2 cellular contexts compared by ENCODE assay signal in the genomic region with DNA sequence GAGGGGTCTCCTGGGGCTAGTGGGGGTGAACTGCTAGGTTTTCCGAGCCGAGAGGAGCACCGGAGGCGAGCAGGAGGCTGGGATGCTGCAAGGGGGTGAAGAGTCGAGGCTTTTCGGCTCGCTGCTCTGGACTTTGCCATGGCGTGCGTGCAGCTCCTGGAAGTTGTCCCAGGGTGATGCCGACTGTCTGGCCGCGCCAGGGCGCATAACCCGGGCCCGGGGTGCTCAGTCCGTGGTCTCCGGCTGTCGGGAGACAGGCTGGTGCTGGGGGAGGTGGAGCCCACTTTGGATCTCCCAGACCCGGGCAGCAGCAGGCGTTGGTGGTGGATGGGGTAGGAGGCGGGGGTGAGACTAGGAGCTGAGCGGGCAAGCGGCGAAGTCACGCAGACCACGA.
TF ChIP-seq lines count a peak whose summit lies in the region.

No MANE protein-coding gene starts in this region.

TF ChIP-seq in GM23338, 12 proteins besides CTCF, POLR2A, EP300 and RAD21 (continues in another document):
- TF ChIP-seq, protein P1, sequence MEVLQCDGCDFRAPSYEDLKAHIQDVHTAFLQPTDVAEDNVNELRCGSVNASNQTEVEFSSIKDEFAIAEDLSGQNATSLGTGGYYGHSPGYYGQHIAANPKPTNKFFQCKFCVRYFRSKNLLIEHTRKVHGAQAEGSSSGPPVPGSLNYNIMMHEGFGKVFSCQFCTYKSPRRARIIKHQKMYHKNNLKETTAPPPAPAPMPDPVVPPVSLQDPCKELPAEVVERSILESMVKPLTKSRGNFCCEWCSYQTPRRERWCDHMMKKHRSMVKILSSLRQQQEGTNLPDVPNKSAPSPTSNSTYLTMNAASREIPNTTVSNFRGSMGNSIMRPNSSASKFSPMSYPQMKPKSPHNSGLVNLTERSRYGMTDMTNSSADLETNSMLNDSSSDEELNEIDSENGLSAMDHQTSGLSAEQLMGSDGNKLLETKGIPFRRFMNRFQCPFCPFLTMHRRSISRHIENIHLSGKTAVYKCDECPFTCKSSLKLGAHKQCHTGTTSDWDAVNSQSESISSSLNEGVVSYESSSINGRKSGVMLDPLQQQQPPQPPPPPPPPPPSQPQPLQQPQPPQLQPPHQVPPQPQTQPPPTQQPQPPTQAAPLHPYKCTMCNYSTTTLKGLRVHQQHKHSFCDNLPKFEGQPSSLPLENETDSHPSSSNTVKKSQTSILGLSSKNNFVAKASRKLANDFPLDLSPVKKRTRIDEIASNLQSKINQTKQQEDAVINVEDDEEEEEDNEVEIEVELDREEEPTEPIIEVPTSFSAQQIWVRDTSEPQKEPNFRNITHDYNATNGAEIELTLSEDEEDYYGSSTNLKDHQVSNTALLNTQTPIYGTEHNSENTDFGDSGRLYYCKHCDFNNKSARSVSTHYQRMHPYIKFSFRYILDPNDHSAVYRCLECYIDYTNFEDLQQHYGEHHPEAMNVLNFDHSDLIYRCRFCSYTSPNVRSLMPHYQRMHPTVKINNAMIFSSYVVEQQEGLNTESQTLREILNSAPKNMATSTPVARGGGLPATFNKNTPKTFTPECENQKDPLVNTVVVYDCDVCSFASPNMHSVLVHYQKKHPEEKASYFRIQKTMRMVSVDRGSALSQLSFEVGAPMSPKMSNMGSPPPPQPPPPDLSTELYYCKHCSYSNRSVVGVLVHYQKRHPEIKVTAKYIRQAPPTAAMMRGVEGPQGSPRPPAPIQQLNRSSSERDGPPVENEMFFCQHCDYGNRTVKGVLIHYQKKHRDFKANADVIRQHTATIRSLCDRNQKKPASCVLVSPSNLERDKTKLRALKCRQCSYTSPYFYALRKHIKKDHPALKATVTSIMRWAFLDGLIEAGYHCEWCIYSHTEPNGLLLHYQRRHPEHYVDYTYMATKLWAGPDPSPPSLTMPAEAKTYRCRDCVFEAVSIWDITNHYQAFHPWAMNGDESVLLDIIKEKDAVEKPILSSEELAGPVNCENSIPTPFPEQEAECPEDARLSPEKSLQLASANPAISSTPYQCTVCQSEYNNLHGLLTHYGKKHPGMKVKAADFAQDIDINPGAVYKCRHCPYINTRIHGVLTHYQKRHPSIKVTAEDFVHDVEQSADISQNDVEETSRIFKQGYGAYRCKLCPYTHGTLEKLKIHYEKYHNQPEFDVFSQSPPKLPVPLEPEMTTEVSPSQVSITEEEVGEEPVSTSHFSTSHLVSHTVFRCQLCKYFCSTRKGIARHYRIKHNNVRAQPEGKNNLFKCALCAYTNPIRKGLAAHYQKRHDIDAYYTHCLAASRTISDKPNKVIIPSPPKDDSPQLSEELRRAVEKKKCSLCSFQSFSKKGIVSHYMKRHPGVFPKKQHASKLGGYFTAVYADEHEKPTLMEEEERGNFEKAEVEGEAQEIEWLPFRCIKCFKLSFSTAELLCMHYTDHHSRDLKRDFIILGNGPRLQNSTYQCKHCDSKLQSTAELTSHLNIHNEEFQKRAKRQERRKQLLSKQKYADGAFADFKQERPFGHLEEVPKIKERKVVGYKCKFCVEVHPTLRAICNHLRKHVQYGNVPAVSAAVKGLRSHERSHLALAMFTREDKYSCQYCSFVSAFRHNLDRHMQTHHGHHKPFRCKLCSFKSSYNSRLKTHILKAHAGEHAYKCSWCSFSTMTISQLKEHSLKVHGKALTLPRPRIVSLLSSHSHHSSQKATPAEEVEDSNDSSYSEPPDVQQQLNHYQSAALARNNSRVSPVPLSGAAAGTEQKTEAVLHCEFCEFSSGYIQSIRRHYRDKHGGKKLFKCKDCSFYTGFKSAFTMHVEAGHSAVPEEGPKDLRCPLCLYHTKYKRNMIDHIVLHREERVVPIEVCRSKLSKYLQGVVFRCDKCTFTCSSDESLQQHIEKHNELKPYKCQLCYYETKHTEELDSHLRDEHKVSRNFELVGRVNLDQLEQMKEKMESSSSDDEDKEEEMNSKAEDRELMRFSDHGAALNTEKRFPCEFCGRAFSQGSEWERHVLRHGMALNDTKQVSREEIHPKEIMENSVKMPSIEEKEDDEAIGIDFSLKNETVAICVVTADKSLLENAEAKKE (CRISPR knock-in tag; IDR thresholded peaks at IDR 0.05) = no peak
- TF ChIP-seq, protein P2, sequence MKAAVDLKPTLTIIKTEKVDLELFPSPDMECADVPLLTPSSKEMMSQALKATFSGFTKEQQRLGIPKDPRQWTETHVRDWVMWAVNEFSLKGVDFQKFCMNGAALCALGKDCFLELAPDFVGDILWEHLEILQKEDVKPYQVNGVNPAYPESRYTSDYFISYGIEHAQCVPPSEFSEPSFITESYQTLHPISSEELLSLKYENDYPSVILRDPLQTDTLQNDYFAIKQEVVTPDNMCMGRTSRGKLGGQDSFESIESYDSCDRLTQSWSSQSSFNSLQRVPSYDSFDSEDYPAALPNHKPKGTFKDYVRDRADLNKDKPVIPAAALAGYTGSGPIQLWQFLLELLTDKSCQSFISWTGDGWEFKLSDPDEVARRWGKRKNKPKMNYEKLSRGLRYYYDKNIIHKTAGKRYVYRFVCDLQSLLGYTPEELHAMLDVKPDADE (IDR thresholded peaks at IDR 0.05) = no peak
- no peak for TF ChIP-seq ZNF331 (CRISPR knock-in tag; IDR thresholded peaks at IDR 0.05; ENCODE audit: low read depth)
- TF ChIP-seq, protein P3, sequence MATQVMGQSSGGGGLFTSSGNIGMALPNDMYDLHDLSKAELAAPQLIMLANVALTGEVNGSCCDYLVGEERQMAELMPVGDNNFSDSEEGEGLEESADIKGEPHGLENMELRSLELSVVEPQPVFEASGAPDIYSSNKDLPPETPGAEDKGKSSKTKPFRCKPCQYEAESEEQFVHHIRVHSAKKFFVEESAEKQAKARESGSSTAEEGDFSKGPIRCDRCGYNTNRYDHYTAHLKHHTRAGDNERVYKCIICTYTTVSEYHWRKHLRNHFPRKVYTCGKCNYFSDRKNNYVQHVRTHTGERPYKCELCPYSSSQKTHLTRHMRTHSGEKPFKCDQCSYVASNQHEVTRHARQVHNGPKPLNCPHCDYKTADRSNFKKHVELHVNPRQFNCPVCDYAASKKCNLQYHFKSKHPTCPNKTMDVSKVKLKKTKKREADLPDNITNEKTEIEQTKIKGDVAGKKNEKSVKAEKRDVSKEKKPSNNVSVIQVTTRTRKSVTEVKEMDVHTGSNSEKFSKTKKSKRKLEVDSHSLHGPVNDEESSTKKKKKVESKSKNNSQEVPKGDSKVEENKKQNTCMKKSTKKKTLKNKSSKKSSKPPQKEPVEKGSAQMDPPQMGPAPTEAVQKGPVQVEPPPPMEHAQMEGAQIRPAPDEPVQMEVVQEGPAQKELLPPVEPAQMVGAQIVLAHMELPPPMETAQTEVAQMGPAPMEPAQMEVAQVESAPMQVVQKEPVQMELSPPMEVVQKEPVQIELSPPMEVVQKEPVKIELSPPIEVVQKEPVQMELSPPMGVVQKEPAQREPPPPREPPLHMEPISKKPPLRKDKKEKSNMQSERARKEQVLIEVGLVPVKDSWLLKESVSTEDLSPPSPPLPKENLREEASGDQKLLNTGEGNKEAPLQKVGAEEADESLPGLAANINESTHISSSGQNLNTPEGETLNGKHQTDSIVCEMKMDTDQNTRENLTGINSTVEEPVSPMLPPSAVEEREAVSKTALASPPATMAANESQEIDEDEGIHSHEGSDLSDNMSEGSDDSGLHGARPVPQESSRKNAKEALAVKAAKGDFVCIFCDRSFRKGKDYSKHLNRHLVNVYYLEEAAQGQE (IDR thresholded peaks at IDR 0.05; ENCODE audit: unreplicated experiment) = no peak
- no peak for TF ChIP-seq JUNB (IDR thresholded peaks at IDR 0.05; ENCODE audit: unreplicated experiment)
- no peak for TF ChIP-seq EZH2phosphoT487 (IDR thresholded peaks at IDR 0.05; ENCODE audit: unreplicated experiment)
- TF ChIP-seq NANOG (IDR thresholded peaks at IDR 0.05; ENCODE audit: borderline replicate concordance) = no peak
- TF ChIP-seq EZH2 (IDR thresholded peaks at IDR 0.05; ENCODE audit: low read depth, unreplicated experiment) = no peak
- no peak for TF ChIP-seq ZNF114 (CRISPR knock-in tag; IDR thresholded peaks at IDR 0.05)
- no peak for TF ChIP-seq POLR2AphosphoS5 (IDR thresholded peaks at IDR 0.05; ENCODE audit: low read depth)

TF ChIP-seq in GM12878, 131 proteins besides CTCF, POLR2A, EP300 and RAD21 (continues in another document):
- TF ChIP-seq CEBPB (IDR thresholded peaks at IDR 0.05; ENCODE audit: borderline replicate concordance in 1 of 2, low read depth in 2 of 2, low read length in 2 of 2) (no peak), STAT3 (IDR thresholded peaks at IDR 0.05; ENCODE audit: low read depth, low read length) (no peak), BRCA1 (IDR thresholded peaks at IDR 0.05; ENCODE audit: low read depth, low read length) (no peak), CHD4 (IDR thresholded peaks at IDR 0.05) (no peak), MYB (IDR thresholded peaks at IDR 0.05; ENCODE audit: borderline replicate concordance, low read depth, low read length) (no peak), CEBPZ (IDR thresholded peaks at IDR 0.05; ENCODE audit: low read depth, low read length) (no peak), SREBF1 (IDR thresholded peaks at IDR 0.05; ENCODE audit: low read length) (no peak), MTA3 (IDR thresholded peaks at IDR 0.05; ENCODE audit: borderline replicate concordance, low read length) (no peak), MXI1 (IDR thresholded peaks at IDR 0.05; ENCODE audit: low read depth, low read length) (no peak), MTA2 (IDR thresholded peaks at IDR 0.05; ENCODE audit: low read depth) (no peak), SRF (IDR thresholded peaks at IDR 0.05; ENCODE audit: low read depth in 2 of 2, low read length in 2 of 2) (no peak), RCOR1 (conservative IDR thresholded peaks at IDR 0.05; ENCODE audit: low read depth, low read length) (no peak)
- TF ChIP-seq, protein P4, sequence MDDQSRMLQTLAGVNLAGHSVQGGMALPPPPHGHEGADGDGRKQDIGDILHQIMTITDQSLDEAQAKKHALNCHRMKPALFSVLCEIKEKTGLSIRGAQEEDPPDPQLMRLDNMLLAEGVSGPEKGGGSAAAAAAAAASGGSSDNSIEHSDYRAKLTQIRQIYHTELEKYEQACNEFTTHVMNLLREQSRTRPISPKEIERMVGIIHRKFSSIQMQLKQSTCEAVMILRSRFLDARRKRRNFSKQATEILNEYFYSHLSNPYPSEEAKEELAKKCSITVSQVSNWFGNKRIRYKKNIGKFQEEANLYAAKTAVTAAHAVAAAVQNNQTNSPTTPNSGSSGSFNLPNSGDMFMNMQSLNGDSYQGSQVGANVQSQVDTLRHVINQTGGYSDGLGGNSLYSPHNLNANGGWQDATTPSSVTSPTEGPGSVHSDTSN (IDR thresholded peaks at IDR 0.05; ENCODE audit: insufficient replicate concordance, low read depth, low read length) = no peak
- TF ChIP-seq, protein P5, sequence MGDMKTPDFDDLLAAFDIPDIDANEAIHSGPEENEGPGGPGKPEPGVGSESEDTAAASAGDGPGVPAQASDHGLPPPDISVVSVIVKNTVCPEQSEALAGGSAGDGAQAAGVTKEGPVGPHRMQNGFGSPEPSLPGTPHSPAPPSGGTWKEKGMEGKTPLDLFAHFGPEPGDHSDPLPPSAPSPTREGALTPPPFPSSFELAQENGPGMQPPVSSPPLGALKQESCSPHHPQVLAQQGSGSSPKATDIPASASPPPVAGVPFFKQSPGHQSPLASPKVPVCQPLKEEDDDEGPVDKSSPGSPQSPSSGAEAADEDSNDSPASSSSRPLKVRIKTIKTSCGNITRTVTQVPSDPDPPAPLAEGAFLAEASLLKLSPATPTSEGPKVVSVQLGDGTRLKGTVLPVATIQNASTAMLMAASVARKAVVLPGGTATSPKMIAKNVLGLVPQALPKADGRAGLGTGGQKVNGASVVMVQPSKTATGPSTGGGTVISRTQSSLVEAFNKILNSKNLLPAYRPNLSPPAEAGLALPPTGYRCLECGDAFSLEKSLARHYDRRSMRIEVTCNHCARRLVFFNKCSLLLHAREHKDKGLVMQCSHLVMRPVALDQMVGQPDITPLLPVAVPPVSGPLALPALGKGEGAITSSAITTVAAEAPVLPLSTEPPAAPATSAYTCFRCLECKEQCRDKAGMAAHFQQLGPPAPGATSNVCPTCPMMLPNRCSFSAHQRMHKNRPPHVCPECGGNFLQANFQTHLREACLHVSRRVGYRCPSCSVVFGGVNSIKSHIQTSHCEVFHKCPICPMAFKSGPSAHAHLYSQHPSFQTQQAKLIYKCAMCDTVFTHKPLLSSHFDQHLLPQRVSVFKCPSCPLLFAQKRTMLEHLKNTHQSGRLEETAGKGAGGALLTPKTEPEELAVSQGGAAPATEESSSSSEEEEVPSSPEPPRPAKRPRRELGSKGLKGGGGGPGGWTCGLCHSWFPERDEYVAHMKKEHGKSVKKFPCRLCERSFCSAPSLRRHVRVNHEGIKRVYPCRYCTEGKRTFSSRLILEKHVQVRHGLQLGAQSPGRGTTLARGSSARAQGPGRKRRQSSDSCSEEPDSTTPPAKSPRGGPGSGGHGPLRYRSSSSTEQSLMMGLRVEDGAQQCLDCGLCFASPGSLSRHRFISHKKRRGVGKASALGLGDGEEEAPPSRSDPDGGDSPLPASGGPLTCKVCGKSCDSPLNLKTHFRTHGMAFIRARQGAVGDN (IDR thresholded peaks at IDR 0.05) = no peak
